ENCODE assay signal across 1 cellular context in the genomic region with DNA sequence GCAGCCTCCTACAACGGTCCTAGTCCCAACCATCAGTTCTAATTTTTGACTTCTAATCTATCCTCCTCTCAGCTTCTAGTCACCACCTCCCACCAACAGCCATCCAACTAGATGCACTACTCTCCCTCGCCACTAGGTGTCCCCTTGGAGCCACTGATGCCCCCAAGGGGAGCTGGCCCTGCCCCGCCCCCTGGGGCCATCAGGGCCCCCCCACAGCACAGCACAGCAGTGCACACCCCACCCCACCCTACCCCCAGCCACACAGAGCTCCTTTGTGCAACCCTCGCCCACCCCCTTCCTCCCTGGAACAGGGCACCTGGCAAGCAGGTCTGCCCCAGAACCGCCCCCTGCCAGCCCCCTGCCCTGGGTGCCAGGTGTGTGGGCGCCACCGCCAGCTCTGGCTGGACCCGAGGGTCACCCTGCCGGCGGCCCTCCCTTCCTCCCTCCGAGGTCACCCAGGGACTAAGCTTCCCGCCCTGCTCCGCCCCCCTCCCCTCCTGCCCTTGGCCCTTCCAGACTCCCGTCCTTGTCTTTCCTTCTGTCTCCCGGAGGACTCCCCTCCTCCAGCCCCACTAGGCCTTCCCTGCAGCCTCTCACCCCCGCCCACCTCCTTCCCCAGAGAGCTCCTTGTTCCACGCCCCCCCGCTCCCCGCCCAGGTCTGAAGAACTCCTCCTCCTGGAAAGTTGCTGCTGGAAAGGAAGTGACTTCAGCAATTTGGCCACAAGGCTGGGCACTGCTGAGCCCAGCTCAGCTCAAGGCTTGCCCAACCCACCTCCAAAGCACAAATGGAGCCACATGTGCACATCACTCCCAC.
TF ChIP-seq lines count a peak whose summit lies in the region.

No MANE protein-coding gene starts in this region.

TF ChIP-seq in HepG2, 621 proteins besides CTCF, POLR2A, EP300 and RAD21 (continued from another document and continues in another):
- TF ChIP-seq, protein P1, sequence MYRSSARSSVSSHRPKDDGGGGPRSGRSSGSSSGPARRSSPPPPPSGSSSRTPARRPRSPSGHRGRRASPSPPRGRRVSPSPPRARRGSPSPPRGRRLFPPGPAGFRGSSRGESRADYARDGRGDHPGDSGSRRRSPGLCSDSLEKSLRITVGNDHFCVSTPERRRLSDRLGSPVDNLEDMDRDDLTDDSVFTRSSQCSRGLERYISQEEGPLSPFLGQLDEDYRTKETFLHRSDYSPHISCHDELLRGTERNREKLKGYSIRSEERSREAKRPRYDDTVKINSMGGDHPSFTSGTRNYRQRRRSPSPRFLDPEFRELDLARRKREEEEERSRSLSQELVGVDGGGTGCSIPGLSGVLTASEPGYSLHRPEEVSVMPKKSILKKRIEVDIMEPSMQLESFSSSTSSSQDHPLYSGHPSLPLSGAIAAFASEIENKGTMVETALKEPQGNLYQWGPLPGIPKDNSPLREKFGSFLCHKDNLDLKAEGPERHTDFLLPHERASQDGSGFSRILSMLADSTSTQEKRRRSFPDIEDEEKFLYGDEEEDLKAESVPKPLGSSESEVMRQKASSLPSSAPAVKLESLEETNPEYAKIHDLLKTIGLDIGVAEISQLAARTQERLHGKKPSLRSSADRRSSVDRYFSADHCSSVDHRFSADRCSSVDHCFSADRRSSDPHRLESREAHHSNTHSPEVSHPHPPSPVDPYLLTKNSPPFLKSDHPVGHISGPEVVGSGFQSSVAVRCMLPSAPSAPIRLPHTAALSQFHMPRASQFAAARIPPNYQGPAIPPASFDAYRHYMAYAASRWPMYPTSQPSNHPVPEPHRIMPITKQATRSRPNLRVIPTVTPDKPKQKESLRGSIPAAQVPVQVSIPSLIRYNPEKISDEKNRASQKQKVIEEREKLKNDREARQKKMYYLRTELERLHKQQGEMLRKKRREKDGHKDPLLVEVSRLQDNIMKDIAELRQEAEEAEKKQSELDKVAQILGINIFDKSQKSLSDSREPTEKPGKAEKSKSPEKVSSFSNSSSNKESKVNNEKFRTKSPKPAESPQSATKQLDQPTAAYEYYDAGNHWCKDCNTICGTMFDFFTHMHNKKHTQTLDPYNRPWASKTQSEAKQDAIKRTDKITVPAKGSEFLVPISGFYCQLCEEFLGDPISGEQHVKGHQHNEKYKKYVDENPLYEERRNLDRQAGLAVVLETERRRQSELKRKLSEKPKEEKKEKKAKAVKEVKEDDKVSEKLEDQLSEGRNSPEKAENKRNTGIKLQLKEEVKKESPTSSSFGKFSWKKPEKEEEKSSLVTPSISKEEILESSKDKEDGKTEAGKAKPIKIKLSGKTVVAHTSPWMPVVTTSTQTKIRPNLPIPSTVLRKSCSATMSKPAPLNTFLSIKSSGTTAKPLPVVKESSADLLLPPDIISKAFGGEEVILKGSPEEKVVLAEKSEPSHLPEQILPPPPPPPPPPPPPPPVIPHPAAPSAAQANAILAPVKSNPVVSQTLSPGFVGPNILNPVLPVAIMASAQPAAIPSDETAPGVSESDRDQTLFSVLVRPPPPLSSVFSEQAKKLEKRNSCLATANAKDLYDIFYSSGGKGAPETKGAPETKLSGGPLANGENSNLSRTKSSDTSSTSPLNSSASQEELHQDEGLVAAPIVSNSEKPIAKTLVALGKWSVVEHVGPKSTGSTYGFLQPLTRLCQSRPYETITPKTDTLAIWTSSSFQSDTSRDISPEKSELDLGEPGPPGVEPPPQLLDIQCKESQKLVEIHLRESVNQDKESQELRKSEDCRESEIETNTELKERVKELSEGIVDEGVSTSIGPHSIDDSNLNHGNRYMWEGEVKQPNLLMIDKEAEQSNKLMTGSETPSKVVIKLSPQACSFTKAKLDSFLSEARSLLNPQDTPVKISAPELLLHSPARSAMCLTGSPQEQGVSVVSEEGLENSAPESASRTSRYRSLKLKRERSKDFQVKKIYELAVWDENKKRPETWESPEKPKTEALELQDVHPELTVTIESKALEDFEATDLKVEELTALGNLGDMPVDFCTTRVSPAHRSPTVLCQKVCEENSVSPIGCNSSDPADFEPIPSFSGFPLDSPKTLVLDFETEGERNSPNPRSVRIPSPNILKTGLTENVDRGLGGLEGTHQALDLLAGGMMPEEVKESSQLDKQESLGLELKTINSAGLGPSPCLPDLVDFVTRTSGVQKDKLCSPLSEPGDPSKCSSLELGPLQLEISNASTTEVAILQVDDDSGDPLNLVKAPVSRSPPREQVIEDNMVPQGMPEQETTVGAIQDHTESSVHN (CRISPR knock-in tag; IDR thresholded peaks at IDR 0.05) = no peak
- TF ChIP-seq, protein P2, sequence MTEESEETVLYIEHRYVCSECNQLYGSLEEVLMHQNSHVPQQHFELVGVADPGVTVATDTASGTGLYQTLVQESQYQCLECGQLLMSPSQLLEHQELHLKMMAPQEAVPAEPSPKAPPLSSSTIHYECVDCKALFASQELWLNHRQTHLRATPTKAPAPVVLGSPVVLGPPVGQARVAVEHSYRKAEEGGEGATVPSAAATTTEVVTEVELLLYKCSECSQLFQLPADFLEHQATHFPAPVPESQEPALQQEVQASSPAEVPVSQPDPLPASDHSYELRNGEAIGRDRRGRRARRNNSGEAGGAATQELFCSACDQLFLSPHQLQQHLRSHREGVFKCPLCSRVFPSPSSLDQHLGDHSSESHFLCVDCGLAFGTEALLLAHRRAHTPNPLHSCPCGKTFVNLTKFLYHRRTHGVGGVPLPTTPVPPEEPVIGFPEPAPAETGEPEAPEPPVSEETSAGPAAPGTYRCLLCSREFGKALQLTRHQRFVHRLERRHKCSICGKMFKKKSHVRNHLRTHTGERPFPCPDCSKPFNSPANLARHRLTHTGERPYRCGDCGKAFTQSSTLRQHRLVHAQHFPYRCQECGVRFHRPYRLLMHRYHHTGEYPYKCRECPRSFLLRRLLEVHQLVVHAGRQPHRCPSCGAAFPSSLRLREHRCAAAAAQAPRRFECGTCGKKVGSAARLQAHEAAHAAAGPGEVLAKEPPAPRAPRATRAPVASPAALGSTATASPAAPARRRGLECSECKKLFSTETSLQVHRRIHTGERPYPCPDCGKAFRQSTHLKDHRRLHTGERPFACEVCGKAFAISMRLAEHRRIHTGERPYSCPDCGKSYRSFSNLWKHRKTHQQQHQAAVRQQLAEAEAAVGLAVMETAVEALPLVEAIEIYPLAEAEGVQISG (CRISPR knock-in tag; IDR thresholded peaks at IDR 0.05) = 0 out of 2 replicates have a peak, but pooled peaks have one; percentile 18
- TF ChIP-seq NPAS2 (CRISPR knock-in tag; IDR thresholded peaks at IDR 0.05; ENCODE audit: borderline replicate concordance) (no peak), RBAK (CRISPR knock-in tag; IDR thresholded peaks at IDR 0.05) (no peak), ZBTB7A (CRISPR knock-in tag; IDR thresholded peaks at IDR 0.05) (no peak), ZNF749 (CRISPR knock-in tag; IDR thresholded peaks at IDR 0.05; ENCODE audit: borderline replicate concordance) (no peak), ZNF563 (CRISPR knock-in tag; IDR thresholded peaks at IDR 0.05) (no peak), ZNF839 (CRISPR knock-in tag; IDR thresholded peaks at IDR 0.05; ENCODE audit: borderline replicate concordance) (no peak), MLLT10 (CRISPR knock-in tag; IDR thresholded peaks at IDR 0.05) (no peak), MYC (CRISPR knock-in tag; IDR thresholded peaks at IDR 0.05; ENCODE audit: borderline replicate concordance) (no peak), XRCC5 (optimal IDR thresholded peaks at IDR 0.05; ENCODE audit: low read length) (peak; percentile 32), ZFX (CRISPR knock-in tag; IDR thresholded peaks at IDR 0.05; ENCODE audit: low read depth) (no peak), ZNF383 (CRISPR knock-in tag; IDR thresholded peaks at IDR 0.05; ENCODE audit: borderline replicate concordance) (no peak), FOSL1 (CRISPR knock-in tag; IDR thresholded peaks at IDR 0.05; ENCODE audit: borderline replicate concordance) (no peak), RFX1 (IDR thresholded peaks at IDR 0.05) (no peak), ZNF558 (CRISPR knock-in tag; IDR thresholded peaks at IDR 0.05; ENCODE audit: borderline replicate concordance) (no peak), MBD4 (IDR thresholded peaks at IDR 0.05; ENCODE audit: borderline replicate concordance, low read length) (no peak), TBL1XR1 (IDR thresholded peaks at IDR 0.05; ENCODE audit: borderline replicate concordance, low read length, partially characterized antibody) (no peak), ZNF577 (CRISPR knock-in tag; IDR thresholded peaks at IDR 0.05; ENCODE audit: borderline replicate concordance, low read depth) (no peak), GATA4 (IDR thresholded peaks at IDR 0.05; ENCODE audit: borderline replicate concordance, low read depth) (no peak), SIN3A (IDR thresholded peaks at IDR 0.05; ENCODE audit: borderline replicate concordance, low read depth, low read length) (no peak), MTA1 (CRISPR knock-in tag; IDR thresholded peaks at IDR 0.05; ENCODE audit: borderline replicate concordance) (no peak), HDAC2 (CRISPR knock-in tag; IDR thresholded peaks at IDR 0.05) (0 out of 2 replicates have a peak, but pooled peaks have one; percentile 17), ZNF850 (CRISPR knock-in tag; conservative IDR thresholded peaks at IDR 0.05) (no peak), LCORL (IDR thresholded peaks at IDR 0.05) (no peak), LCORL (CRISPR knock-in tag; IDR thresholded peaks at IDR 0.05) (no peak), PCBP2 (optimal IDR thresholded peaks at IDR 0.05; ENCODE audit: low read depth, low read length, poor library complexity, severe bottlenecking) (no peak), EED (CRISPR knock-in tag; IDR thresholded peaks at IDR 0.05) (no peak), ZNF777 (CRISPR knock-in tag; IDR thresholded peaks at IDR 0.05) (peak; percentile 37; the same call in 1 of the 2 replicates), ZNF761 (CRISPR knock-in tag; conservative IDR thresholded peaks at IDR 0.05) (no peak), TGIF2 (CRISPR knock-in tag; IDR thresholded peaks at IDR 0.05) (no peak), ZEB1 (IDR thresholded peaks at IDR 0.05; ENCODE audit: insufficient replicate concordance, low read depth) (no peak), RARA (CRISPR knock-in tag; IDR thresholded peaks at IDR 0.05) (no peak), SIX4 (CRISPR knock-in tag; IDR thresholded peaks at IDR 0.05) (no peak), FOXJ3 (CRISPR knock-in tag; IDR thresholded peaks at IDR 0.05; ENCODE audit: borderline replicate concordance) (no peak), POLR2G (IDR thresholded peaks at IDR 0.05; ENCODE audit: low read depth, low read length) (no peak), ZNF460 (CRISPR knock-in tag; IDR thresholded peaks at IDR 0.05; ENCODE audit: borderline replicate concordance) (no peak), RBM39 (IDR thresholded peaks at IDR 0.05; ENCODE audit: low read depth, low read length, poor library complexity, severe bottlenecking) (no peak), ZNF30 (CRISPR knock-in tag; IDR thresholded peaks at IDR 0.05) (no peak), HNRNPLL (IDR thresholded peaks at IDR 0.05; ENCODE audit: low read depth, low read length, poor library complexity, severe bottlenecking) (no peak), KMT2A (CRISPR knock-in tag; IDR thresholded peaks at IDR 0.05) (no peak), SAP130 (CRISPR knock-in tag; IDR thresholded peaks at IDR 0.05; ENCODE audit: low read depth) (peak; percentile 27; the same call in 1 of the 2 replicates), RXRB (CRISPR knock-in tag; IDR thresholded peaks at IDR 0.05; ENCODE audit: borderline replicate concordance) (no peak), TOE1 (CRISPR knock-in tag; IDR thresholded peaks at IDR 0.05) (no peak)
- TF ChIP-seq, protein P3, sequence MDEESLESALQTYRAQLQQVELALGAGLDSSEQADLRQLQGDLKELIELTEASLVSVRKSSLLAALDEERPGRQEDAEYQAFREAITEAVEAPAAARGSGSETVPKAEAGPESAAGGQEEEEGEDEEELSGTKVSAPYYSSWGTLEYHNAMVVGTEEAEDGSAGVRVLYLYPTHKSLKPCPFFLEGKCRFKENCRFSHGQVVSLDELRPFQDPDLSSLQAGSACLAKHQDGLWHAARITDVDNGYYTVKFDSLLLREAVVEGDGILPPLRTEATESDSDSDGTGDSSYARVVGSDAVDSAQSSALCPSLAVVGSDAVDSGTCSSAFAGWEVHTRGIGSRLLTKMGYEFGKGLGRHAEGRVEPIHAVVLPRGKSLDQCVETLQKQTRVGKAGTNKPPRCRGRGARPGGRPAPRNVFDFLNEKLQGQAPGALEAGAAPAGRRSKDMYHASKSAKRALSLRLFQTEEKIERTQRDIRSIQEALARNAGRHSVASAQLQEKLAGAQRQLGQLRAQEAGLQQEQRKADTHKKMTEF (CRISPR knock-in tag; IDR thresholded peaks at IDR 0.05) = peak; percentile 32; the same call in 1 of the 2 replicates
- TF ChIP-seq, protein P4, sequence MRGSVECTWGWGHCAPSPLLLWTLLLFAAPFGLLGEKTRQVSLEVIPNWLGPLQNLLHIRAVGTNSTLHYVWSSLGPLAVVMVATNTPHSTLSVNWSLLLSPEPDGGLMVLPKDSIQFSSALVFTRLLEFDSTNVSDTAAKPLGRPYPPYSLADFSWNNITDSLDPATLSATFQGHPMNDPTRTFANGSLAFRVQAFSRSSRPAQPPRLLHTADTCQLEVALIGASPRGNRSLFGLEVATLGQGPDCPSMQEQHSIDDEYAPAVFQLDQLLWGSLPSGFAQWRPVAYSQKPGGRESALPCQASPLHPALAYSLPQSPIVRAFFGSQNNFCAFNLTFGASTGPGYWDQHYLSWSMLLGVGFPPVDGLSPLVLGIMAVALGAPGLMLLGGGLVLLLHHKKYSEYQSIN (CRISPR knock-in tag; IDR thresholded peaks at IDR 0.05; ENCODE audit: borderline replicate concordance) = no peak
- TF ChIP-seq, protein P5, sequence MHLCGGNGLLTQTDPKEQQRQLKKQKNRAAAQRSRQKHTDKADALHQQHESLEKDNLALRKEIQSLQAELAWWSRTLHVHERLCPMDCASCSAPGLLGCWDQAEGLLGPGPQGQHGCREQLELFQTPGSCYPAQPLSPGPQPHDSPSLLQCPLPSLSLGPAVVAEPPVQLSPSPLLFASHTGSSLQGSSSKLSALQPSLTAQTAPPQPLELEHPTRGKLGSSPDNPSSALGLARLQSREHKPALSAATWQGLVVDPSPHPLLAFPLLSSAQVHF (CRISPR knock-in tag; IDR thresholded peaks at IDR 0.05) = no peak
- TF ChIP-seq, protein P6, sequence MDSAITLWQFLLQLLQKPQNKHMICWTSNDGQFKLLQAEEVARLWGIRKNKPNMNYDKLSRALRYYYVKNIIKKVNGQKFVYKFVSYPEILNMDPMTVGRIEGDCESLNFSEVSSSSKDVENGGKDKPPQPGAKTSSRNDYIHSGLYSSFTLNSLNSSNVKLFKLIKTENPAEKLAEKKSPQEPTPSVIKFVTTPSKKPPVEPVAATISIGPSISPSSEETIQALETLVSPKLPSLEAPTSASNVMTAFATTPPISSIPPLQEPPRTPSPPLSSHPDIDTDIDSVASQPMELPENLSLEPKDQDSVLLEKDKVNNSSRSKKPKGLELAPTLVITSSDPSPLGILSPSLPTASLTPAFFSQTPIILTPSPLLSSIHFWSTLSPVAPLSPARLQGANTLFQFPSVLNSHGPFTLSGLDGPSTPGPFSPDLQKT (CRISPR knock-in tag; IDR thresholded peaks at IDR 0.05; ENCODE audit: borderline replicate concordance) = no peak
- TF ChIP-seq, protein P7, sequence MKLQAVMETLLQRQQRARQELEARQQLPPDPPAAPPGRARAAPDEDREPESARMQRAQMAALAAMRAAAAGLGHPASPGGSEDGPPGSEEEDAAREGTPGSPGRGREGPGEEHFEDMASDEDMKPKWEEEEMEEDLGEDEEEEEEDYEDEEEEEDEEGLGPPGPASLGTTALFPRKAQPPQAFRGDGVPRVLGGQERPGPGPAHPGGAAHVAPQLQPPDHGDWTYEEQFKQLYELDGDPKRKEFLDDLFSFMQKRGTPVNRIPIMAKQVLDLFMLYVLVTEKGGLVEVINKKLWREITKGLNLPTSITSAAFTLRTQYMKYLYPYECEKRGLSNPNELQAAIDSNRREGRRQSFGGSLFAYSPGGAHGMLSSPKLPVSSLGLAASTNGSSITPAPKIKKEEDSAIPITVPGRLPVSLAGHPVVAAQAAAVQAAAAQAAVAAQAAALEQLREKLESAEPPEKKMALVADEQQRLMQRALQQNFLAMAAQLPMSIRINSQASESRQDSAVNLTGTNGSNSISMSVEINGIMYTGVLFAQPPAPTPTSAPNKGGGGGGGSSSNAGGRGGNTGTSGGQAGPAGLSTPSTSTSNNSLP (IDR thresholded peaks at IDR 0.05; ENCODE audit: low read depth, low read length) = no peak
